In the genomic region with DNA sequence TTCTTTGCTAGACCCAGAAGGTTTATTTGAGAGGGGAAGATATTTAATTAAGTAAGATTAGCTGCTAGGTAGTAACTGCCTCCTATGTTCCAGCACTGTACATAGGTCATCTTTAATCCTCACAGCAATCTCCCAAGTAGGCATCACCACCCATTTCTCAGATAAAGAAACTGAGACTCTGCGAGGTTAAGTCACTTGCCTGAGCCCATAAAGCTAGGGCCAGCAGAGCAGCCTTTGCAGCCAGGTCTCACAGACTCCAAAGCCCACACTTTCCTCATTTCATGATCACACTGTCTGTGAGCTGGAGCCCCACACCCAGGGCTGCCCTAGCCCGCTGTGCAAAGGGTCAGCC, we compare ENCODE assay signal across 1 cellular context.
TF ChIP-seq lines count a peak whose summit lies in the region.

No MANE protein-coding gene starts in this region.

TF ChIP-seq in endothelial cell of umbilical vein, 7 proteins besides CTCF, POLR2A, EP300 and RAD21:
- TF ChIP-seq FOS (IDR thresholded peaks at IDR 0.05; ENCODE audit: borderline replicate concordance, insufficient read depth, low read length) = no peak
- no peak for TF ChIP-seq MYC (IDR thresholded peaks at IDR 0.05; ENCODE audit: low read depth, low read length)
- TF ChIP-seq, protein P1, sequence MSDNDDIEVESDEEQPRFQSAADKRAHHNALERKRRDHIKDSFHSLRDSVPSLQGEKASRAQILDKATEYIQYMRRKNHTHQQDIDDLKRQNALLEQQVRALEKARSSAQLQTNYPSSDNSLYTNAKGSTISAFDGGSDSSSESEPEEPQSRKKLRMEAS (IDR thresholded peaks at IDR 0.05; ENCODE audit: insufficient read depth, insufficient read length) = no peak
- TF ChIP-seq JUN (IDR thresholded peaks at IDR 0.05; ENCODE audit: borderline replicate concordance, insufficient read depth, insufficient read length, low read depth) = no peak
- no peak for TF ChIP-seq GATA2 (IDR thresholded peaks at IDR 0.05; ENCODE audit: insufficient read depth, insufficient read length, low read depth, low read length)
- TF ChIP-seq POLR2AphosphoS5 (IDR thresholded peaks at IDR 0.05; ENCODE audit: insufficient read depth, low read depth, low read length) = no peak
- TF ChIP-seq EZH2 (IDR thresholded peaks at IDR 0.05; ENCODE audit: borderline replicate concordance, low read depth, low read length, severe bottlenecking) = no peak
TF ChIP-seq in endothelial cell of umbilical vein: peak in this region for 0.
